In the genomic region with DNA sequence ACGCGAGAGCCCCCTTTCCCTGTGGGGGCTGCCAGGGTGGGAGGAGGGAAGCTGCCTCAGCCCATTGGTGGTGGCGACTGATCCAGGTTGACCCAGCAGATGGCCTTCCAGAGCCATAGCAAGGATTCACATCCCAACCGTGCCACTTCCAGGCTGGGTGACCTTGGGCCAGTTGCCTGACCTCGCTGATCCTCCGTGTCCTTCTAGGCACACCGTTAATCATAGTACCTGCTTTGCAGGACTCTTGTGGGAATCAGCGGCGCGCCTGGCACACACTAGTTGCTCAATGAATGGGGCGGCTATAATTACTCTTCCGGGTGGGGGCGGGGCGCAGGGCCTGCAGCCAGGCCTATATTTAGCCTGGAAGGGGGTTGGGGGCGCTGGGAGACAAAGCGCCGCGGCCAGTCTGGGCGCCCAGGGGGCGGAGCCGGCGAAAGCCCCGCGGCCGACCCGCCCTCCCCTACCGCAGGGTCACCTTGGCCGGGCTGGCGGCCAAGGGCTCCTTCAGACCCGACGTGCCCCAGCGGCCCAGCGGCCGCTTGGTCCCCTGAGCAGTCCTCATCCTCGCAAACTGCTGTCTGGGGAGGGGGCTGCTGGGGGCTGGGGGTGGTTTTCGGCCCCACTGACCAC, we compare ENCODE assay signal across 8 cellular contexts. TPM values are rescaled to one million over a fixed set of nuclear protein-coding genes. Genes with fewer than 3 reads are reported as not detected.
DNase-seq lines count a peak whose midpoint lies in the region; ATAC-seq, FAIRE-seq and TF ChIP-seq lines count a peak whose summit lies in the region.

No MANE protein-coding gene starts in this region.

- H3K27ac Mint-ChIP-seq in Calu3 (ENCODE audit: unreplicated experiment) (no peak overlapping the region), IgD-negative memory B cell (peak overlapping the region in 1 of 3 donors; percentile 50), natural killer cell (peak overlapping the region in 1 of 2 donors; percentile 87)
- H3K27ac Mint-ChIP-seq in activated CD4-positive, alpha-beta T cell treated with anti-CD3 and anti-CD28 coated beads for 36 hours: no peak overlapping the region

- H3K4me3 Mint-ChIP-seq in Calu3 (ENCODE audit: low read depth, unreplicated experiment): peak overlapping the region; percentile 41
- H3K4me3 Mint-ChIP-seq in IgD-negative memory B cell: peak overlapping the region; percentile 14 to 63 (median 52)
- H3K4me3 Mint-ChIP-seq in activated CD4-positive, alpha-beta T cell treated with anti-CD3 and anti-CD28 coated beads for 36 hours: peak overlapping the region; percentile 12
- peak overlapping the region; percentile 47 for H3K4me3 Mint-ChIP-seq in natural killer cell

- no peak for TF ChIP-seq CTCF in Calu3 (IDR thresholded peaks at IDR 0.05; ENCODE audit: unreplicated experiment)
- no peak for TF ChIP-seq CTCF in natural killer cell (IDR thresholded peaks at IDR 0.05)

- H3K36me3 Mint-ChIP-seq in Calu3 (ENCODE audit: insufficient read depth, unreplicated experiment) (peaks cover 4% of the 10 kb centered on the region), IgD-negative memory B cell (no peaks in the 10 kb centered on the region), natural killer cell (no peaks in the 10 kb centered on the region)
- no peaks in the 10 kb centered on the region for H3K36me3 Mint-ChIP-seq in activated CD4-positive, alpha-beta T cell treated with anti-CD3 and anti-CD28 coated beads for 36 hours (ENCODE audit: low read depth)

- peak; percentile 65 for DNase-seq in Calu3
- peak; percentile 64 for DNase-seq in activated CD4-positive, alpha-beta T cell treated with anti-CD3 and anti-CD28 coated beads for 36 hours
- peak; percentile 58 for DNase-seq in fibroblast of gingiva (ENCODE audit: low read depth)
- DNase-seq in natural killer cell: peak; percentile 44
- peak; percentile 79 for DNase-seq in urothelium cell line (ENCODE audit: low spot score)
- DNase-seq in globus pallidus (ENCODE audit: low spot score): no peak

- intact Hi-C loops in Calu3 (cut with micrococcal nuclease; ENCODE audit: unreplicated experiment) (no loop called here), natural killer cell (cut with micrococcal nuclease) (no loop called here)
- intact Hi-C loops in activated CD4-positive, alpha-beta T cell treated with anti-CD3 and anti-CD28 coated beads for 36 hours (cut with DNase I, micrococcal nuclease): loop anchor here in 1 of 2 experiments (1.0 to 5.0 kb wide), 2 partner anchors 44 to 225 kb away; partner anchors contain the start of gene CPLANE2

- H3K9me3 Mint-ChIP-seq in Calu3 (ENCODE audit: low read depth, unreplicated experiment): no peaks in the 10 kb centered on the region
- no peaks in the 10 kb centered on the region for H3K9me3 Mint-ChIP-seq in IgD-negative memory B cell
- H3K9me3 Mint-ChIP-seq in activated CD4-positive, alpha-beta T cell treated with anti-CD3 and anti-CD28 coated beads for 36 hours (ENCODE audit: low read depth): no peaks in the 10 kb centered on the region
- no peaks in the 10 kb centered on the region for H3K9me3 Mint-ChIP-seq in natural killer cell

- H3K27me3 Mint-ChIP-seq in Calu3 (ENCODE audit: unreplicated experiment): no peaks in the 10 kb centered on the region
- peaks cover 2% of the 10 kb centered on the region for H3K27me3 Mint-ChIP-seq in IgD-negative memory B cell
- H3K27me3 Mint-ChIP-seq in activated CD4-positive, alpha-beta T cell treated with anti-CD3 and anti-CD28 coated beads for 36 hours: no peaks in the 10 kb centered on the region
- no peaks in the 10 kb centered on the region for H3K27me3 Mint-ChIP-seq in natural killer cell (ENCODE audit: low read depth in 2 of 2)

- peak; percentile 45 for ATAC-seq in activated CD4-positive, alpha-beta T cell treated with anti-CD3 and anti-CD28 coated beads for 36 hours
- ATAC-seq in natural killer cell (peak; percentile 38 to 62 (median 59)), GM21367 (IDR thresholded peaks at IDR 0.05; ENCODE audit: unreplicated experiment) (no peak)

- H3K4me1 Mint-ChIP-seq in Calu3 (ENCODE audit: low read depth, unreplicated experiment) (peaks cover 8% of the 10 kb centered on the region), IgD-negative memory B cell (peaks cover 11 to 12% (median 12%) of the 10 kb centered on the region in 3 donors), natural killer cell (peaks cover 0 to 11% of the 10 kb centered on the region in 2 donors)
- H3K4me1 Mint-ChIP-seq in activated CD4-positive, alpha-beta T cell treated with anti-CD3 and anti-CD28 coated beads for 36 hours: peaks cover 2% of the 10 kb centered on the region

- CTCF ChIA-PET in Calu3 (lab: Charles Lee): no interaction called here
- CTCF ChIA-PET in activated CD4-positive, alpha-beta T cell treated with anti-CD3 and anti-CD28 coated beads for 36 hours (lab: Charles Lee): interaction anchor here (0.5 kb wide), 1 partner anchor 164 kb away, joined by 3 read pairs; no protein-coding TSS in a partner anchor

- POLR2A ChIA-PET in activated CD4-positive, alpha-beta T cell treated with anti-CD3 and anti-CD28 coated beads for 36 hours (lab: Charles Lee): no interaction called here

- BruUV-seq in Calu3 (replicated peaks; lab: Mats Ljungman, UMichigan): no TSS peak

- no peak for FAIRE-seq in urothelium cell line (lab: Jason Lieb, UNC)

RNA-seq across cellular contexts. Expression of gene HSPB7, which starts 5.1 kb away (rescaled TPM):
- total RNA-seq in Calu3 (2022): not detected in 2 replicates
- not detected for polyA plus RNA-seq in IgD-negative memory B cell
- not detected for total RNA-seq in activated CD4-positive, alpha-beta T cell treated with anti-CD3 and anti-CD28 coated beads for 36 hours
- not detected for total RNA-seq in natural killer cell

RNA-seq across cellular contexts. Expression of gene SRARP, which starts 8.7 kb away (rescaled TPM):
- not detected in 2 replicates for total RNA-seq in Calu3 (2022)
- polyA plus RNA-seq in IgD-negative memory B cell: not detected
- total RNA-seq in activated CD4-positive, alpha-beta T cell treated with anti-CD3 and anti-CD28 coated beads for 36 hours: not detected
- not detected for total RNA-seq in natural killer cell

RNA-seq across cellular contexts. Expression of gene CLCNKA, which starts 9.1 kb away (rescaled TPM):
- not detected in 2 replicates for total RNA-seq in Calu3 (2022)
- not detected for polyA plus RNA-seq in IgD-negative memory B cell
- total RNA-seq in activated CD4-positive, alpha-beta T cell treated with anti-CD3 and anti-CD28 coated beads for 36 hours: not detected
- under 1 TPM in 2 of 3 donors, not detected in 1; 0.16 to 0.33 TPM for total RNA-seq in natural killer cell

RNA-seq across cellular contexts. Expression of gene CLCNKB, which starts 30.9 kb away (rescaled TPM):
- total RNA-seq in Calu3 (2022): not detected in 2 replicates
- not detected for polyA plus RNA-seq in IgD-negative memory B cell
- total RNA-seq in activated CD4-positive, alpha-beta T cell treated with anti-CD3 and anti-CD28 coated beads for 36 hours: not detected
- not detected for total RNA-seq in natural killer cell

RNA-seq across cellular contexts. Expression of gene ZBTB17, which starts 36.8 kb away (rescaled TPM):
- total RNA-seq in Calu3 (2022) (22.1 and 26.6 TPM in 2 replicates), natural killer cell (100 to 1,000 TPM in 1 of 3 donors, 10 to 100 TPM in 2; 86.0 to 100 (median 86.9) TPM)
- 30.5 TPM for polyA plus RNA-seq in IgD-negative memory B cell
- total RNA-seq in activated CD4-positive, alpha-beta T cell treated with anti-CD3 and anti-CD28 coated beads for 36 hours: 10 to 100 TPM; 47.7 to 48.3 TPM
